ENCODE assay signal across 1 cellular context in the genomic region with DNA sequence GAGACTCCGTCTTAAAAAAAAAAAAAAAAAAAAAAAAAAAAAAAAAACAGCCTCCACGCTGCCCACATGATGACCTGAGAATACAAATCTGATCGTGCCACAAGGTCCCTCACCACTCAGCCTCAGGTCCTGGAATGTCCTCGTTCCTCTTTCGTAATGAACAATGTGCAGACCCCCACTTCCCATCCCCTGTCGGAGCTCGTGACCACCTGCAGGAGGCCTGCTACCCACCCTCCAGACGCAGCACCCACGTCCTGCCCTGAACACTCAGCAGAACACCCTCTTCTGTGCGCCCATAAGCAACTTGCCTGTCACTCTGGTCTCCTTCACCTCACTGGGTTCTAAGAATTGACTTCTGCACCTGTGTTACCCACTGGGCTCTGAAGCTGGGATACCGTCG.
TF ChIP-seq lines count a peak whose summit lies in the region.

No MANE protein-coding gene starts in this region.

TF ChIP-seq in GM12878, 131 proteins besides CTCF, POLR2A, EP300 and RAD21 (continued from another document):
- TF ChIP-seq, protein P1, sequence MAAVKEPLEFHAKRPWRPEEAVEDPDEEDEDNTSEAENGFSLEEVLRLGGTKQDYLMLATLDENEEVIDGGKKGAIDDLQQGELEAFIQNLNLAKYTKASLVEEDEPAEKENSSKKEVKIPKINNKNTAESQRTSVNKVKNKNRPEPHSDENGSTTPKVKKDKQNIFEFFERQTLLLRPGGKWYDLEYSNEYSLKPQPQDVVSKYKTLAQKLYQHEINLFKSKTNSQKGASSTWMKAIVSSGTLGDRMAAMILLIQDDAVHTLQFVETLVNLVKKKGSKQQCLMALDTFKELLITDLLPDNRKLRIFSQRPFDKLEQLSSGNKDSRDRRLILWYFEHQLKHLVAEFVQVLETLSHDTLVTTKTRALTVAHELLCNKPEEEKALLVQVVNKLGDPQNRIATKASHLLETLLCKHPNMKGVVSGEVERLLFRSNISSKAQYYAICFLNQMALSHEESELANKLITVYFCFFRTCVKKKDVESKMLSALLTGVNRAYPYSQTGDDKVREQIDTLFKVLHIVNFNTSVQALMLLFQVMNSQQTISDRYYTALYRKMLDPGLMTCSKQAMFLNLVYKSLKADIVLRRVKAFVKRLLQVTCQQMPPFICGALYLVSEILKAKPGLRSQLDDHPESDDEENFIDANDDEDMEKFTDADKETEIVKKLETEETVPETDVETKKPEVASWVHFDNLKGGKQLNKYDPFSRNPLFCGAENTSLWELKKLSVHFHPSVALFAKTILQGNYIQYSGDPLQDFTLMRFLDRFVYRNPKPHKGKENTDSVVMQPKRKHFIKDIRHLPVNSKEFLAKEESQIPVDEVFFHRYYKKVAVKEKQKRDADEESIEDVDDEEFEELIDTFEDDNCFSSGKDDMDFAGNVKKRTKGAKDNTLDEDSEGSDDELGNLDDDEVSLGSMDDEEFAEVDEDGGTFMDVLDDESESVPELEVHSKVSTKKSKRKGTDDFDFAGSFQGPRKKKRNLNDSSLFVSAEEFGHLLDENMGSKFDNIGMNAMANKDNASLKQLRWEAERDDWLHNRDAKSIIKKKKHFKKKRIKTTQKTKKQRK (IDR thresholded peaks at IDR 0.05; ENCODE audit: low read depth, low read length), result no peak
- peak; percentile 60 for TF ChIP-seq RUNX3 (IDR thresholded peaks at IDR 0.05; ENCODE audit: low read length)
- no peak for TF ChIP-seq GABPA (IDR thresholded peaks at IDR 0.05; ENCODE audit: low read depth)
- peak; percentile 56; the same call in 1 of the 2 replicates for TF ChIP-seq SPI1 (IDR thresholded peaks at IDR 0.05; ENCODE audit: borderline replicate concordance, insufficient read depth, low read depth, low read length)
- TF ChIP-seq PAX5 (IDR thresholded peaks at IDR 0.05; ENCODE audit: borderline replicate concordance, low read depth, low read length), result peak; percentile 53; the same call in 1 of the 2 replicates
- TF ChIP-seq SP1 (IDR thresholded peaks at IDR 0.05; ENCODE audit: low read depth, low read length), result peak; percentile 12
- peak; percentile 46; the same call in 1 of the 2 replicates for TF ChIP-seq JUNB (IDR thresholded peaks at IDR 0.05)
- no peak for TF ChIP-seq SIX5 (IDR thresholded peaks at IDR 0.05; ENCODE audit: low read depth, low read length, severe bottlenecking)
- TF ChIP-seq CHD2 (IDR thresholded peaks at IDR 0.05; ENCODE audit: borderline replicate concordance, low read depth, low read length), result no peak
- TF ChIP-seq, protein P2, sequence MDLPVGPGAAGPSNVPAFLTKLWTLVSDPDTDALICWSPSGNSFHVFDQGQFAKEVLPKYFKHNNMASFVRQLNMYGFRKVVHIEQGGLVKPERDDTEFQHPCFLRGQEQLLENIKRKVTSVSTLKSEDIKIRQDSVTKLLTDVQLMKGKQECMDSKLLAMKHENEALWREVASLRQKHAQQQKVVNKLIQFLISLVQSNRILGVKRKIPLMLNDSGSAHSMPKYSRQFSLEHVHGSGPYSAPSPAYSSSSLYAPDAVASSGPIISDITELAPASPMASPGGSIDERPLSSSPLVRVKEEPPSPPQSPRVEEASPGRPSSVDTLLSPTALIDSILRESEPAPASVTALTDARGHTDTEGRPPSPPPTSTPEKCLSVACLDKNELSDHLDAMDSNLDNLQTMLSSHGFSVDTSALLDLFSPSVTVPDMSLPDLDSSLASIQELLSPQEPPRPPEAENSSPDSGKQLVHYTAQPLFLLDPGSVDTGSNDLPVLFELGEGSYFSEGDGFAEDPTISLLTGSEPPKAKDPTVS (IDR thresholded peaks at IDR 0.05; ENCODE audit: low read depth, low read length), result no peak
- TF ChIP-seq, protein P3, sequence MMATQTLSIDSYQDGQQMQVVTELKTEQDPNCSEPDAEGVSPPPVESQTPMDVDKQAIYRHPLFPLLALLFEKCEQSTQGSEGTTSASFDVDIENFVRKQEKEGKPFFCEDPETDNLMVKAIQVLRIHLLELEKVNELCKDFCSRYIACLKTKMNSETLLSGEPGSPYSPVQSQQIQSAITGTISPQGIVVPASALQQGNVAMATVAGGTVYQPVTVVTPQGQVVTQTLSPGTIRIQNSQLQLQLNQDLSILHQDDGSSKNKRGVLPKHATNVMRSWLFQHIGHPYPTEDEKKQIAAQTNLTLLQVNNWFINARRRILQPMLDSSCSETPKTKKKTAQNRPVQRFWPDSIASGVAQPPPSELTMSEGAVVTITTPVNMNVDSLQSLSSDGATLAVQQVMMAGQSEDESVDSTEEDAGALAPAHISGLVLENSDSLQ (IDR thresholded peaks at IDR 0.05), result peak; percentile 14; the same call in 1 of the 2 replicates
- peak; percentile 38; the same call in 1 of the 2 replicates for TF ChIP-seq EED (IDR thresholded peaks at IDR 0.05; ENCODE audit: low read depth)
- TF ChIP-seq BCL11A (IDR thresholded peaks at IDR 0.05; ENCODE audit: low read depth, low read length), result peak; percentile 56; the same call in 1 of the 2 replicates
- TF ChIP-seq FOS (IDR thresholded peaks at IDR 0.05; ENCODE audit: borderline replicate concordance, extremely low read depth, insufficient read length), result no peak
- TF ChIP-seq TCF12 (IDR thresholded peaks at IDR 0.05; ENCODE audit: low read depth, low read length), result 0 out of 2 replicates have a peak, but pooled peaks have one; percentile 34
- TF ChIP-seq IRF4 (IDR thresholded peaks at IDR 0.05; ENCODE audit: low read depth, low read length), result peak; percentile 59; the same call in 1 of the 2 replicates
